In the genomic region with DNA sequence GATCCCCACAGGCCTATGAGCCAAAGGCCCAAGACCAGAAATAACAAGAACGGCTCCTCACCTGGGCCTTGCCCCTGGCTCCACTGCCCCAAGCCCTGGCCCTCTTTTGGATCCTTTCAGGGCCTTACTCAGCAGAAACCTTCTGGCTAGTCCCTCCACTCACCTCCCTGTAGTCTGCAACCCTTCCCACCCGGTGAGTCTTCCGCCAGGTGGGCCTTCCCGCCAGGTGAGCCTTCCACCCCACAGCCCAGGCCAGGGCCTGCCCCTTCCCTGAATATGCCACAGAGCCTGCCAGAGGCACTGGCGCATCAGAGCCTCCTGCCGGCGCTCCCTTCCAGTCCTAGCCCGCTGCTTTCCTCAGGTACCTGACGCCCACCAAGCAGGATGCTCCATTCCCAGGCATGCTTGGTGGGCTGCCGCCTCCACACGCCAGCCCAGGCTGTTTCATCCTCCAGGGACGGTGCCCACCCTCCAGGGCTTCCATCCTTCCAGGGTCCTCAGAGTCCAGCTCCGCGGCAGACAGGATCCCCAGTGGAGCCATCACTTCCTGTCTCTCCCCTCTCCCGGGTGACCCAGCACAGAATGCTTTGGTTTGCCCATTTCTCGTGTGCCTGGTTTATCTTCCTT, we compare ENCODE assay signal across 30 cellular contexts. TPM values are rescaled to one million over a fixed set of nuclear protein-coding genes. Genes with fewer than 3 reads are reported as not detected.
"Had no signal": no experiment of that assay in that cellular context is flagged by ENCODE, and none has a peak within 500 bp of the region (broad histone marks: within the 10 kb centered on the region; RNA-seq: fewer than 3 reads in every experiment).

No MANE protein-coding gene starts in this region.

- H3K4me3 Mint-ChIP-seq: activated CD4-positive, alpha-beta memory T cell treated with anti-CD3 and anti-CD28 coated beads, Interleukin-2, amount 10 ng/mL, durations not matched to agents 7 days and 5 days; activated CD8-positive, alpha-beta memory T cell treated with anti-CD3 and anti-CD28 coated beads, Interleukin-2, amount 10 ng/mL, durations not matched to agents 7 days and 5 days; activated naive CD4-positive, alpha-beta T cell treated with anti-CD3 and anti-CD28 coated beads, Interleukin-2, amount 10 ng/mL, durations not matched to agents 7 days and 5 days; activated naive CD8-positive, alpha-beta T cell; activated naive CD8-positive, alpha-beta T cell treated with anti-CD3 and anti-CD28 coated beads, Interleukin-2, amount 50 U/mL, for 24 hours had no signal

- H3K9me3 Mint-ChIP-seq: activated CD4-positive, alpha-beta memory T cell treated with anti-CD3 and anti-CD28 coated beads, Interleukin-2, amount 10 ng/mL, durations not matched to agents 7 days and 5 days; activated naive CD4-positive, alpha-beta T cell treated with anti-CD3 and anti-CD28 coated beads, Interleukin-2, amount 10 ng/mL, durations not matched to agents 7 days and 5 days; activated naive CD8-positive, alpha-beta T cell treated with anti-CD3 and anti-CD28 coated beads, Interleukin-2, amount 50 U/mL, for 24 hours had no signal

- H3K27me3 Mint-ChIP-seq: activated CD8-positive, alpha-beta memory T cell treated with anti-CD3 and anti-CD28 coated beads, Interleukin-2, amount 10 ng/mL, durations not matched to agents 7 days and 5 days had no signal

- H3K36me3 Mint-ChIP-seq: activated CD8-positive, alpha-beta memory T cell treated with anti-CD3 and anti-CD28 coated beads, Interleukin-2, amount 10 ng/mL, durations not matched to agents 7 days and 5 days; activated naive CD4-positive, alpha-beta T cell treated with anti-CD3 and anti-CD28 coated beads, Interleukin-2, amount 10 ng/mL, durations not matched to agents 7 days and 5 days; activated naive CD8-positive, alpha-beta T cell had no signal

- H3K4me3 ChIP-seq: SJCRH30, SK-N-MC had no signal

- H3K27ac Mint-ChIP-seq: activated CD4-positive, alpha-beta memory T cell treated with anti-CD3 and anti-CD28 coated beads, Interleukin-2, amount 10 ng/mL, durations not matched to agents 7 days and 5 days; activated CD8-positive, alpha-beta memory T cell treated with anti-CD3 and anti-CD28 coated beads, Interleukin-2, amount 10 ng/mL, durations not matched to agents 7 days and 5 days; activated naive CD4-positive, alpha-beta T cell treated with anti-CD3 and anti-CD28 coated beads, Interleukin-2, amount 10 ng/mL, durations not matched to agents 7 days and 5 days; activated naive CD8-positive, alpha-beta T cell had no signal

- H3K27ac ChIP-seq: brain microvascular endothelial cell, SK-N-MC, WERI-Rb-1 had no signal

- H3K36me3 ChIP-seq: brain microvascular endothelial cell, SJCRH30, WERI-Rb-1 had no signal

- DNase-seq: activated CD4-positive, alpha-beta memory T cell treated with anti-CD3 and anti-CD28 coated beads, Interleukin-2, amount 10 ng/mL, durations not matched to agents 7 days and 5 days; activated CD4-positive, alpha-beta T cell treated with anti-CD3 and anti-CD28 coated beads for 1 hour; activated CD4-positive, alpha-beta T cell treated with anti-CD3 and anti-CD28 coated beads for 48 hours; activated CD4-positive, CD25-positive, alpha-beta regulatory T cell; activated CD8-positive, alpha-beta memory T cell treated with anti-CD3 and anti-CD28 coated beads for 24 hours; activated CD8-positive, alpha-beta memory T cell treated with anti-CD3 and anti-CD28 coated beads, Interleukin-2, amount 10 ng/mL, durations not matched to agents 7 days and 5 days; activated CD8-positive, alpha-beta memory T cell treated with anti-CD3 and anti-CD28 coated beads, Interleukin-2, amount 50 U/mL, for 48 hours; activated effector memory CD4-positive, alpha-beta T cell treated with Interleukin-2 at 50 U/mL for 16 hours; activated naive CD8-positive, alpha-beta T cell treated with anti-CD3 and anti-CD28 coated beads, Interleukin-2, amount 50 U/mL, for 24 hours; activated T-cell treated with anti-CD3 and anti-CD28 coated beads, Interleukin-2, amount 50 U/mL, for 48 hours; anterior cingulate cortex; brain microvascular endothelial cell; Karpas-422; NCI-H1105 treated with DMSO at 0.1 percent for 48 hours; NCI-H1436; NCI-H1694; NCI-H1930; NCI-H345; NCI-H524 treated with DMSO at 0.1 percent for 48 hours; SHP77; T1000; WERI-Rb-1 had no signal

- ATAC-seq: activated CD8-positive, alpha-beta memory T cell treated with anti-CD3 and anti-CD28 coated beads, Interleukin-2, amount 10 ng/mL, durations not matched to agents 7 days and 5 days; activated naive CD8-positive, alpha-beta T cell treated with anti-CD3 and anti-CD28 coated beads, Interleukin-2, amount 50 U/mL, for 24 hours; Panc1 had no signal

- H3K27me3 ChIP-seq: brain microvascular endothelial cell, SJCRH30 had no signal

- H3K9me3 ChIP-seq: SJCRH30 had no signal

RNA-seq across cellular contexts. Expression of a gene that starts 20.9 kb away (rescaled TPM):
- total RNA-seq: activated CD4-positive, alpha-beta memory T cell treated with anti-CD3 and anti-CD28 coated beads, Interleukin-2, amount 10 ng/mL, durations not matched to agents 7 days and 5 days; activated CD8-positive, alpha-beta memory T cell treated with anti-CD3 and anti-CD28 coated beads, Interleukin-2, amount 10 ng/mL, durations not matched to agents 7 days and 5 days; MCF 10A; T-helper 1 cell treated with Interleukin-12 subunit alpha and Interleukin-12 subunit beta and Interleukin-4 antibody, amounts not matched to agents 30 ng/mL and 1 ng/mL, for 36 hours; T-helper 2 cell treated with Interferon-gamma antibody and Interleukin-4, amounts not matched to agents 100 ng/mL and 5 ng/mL, for 36 hours had no signal
